In the genomic region with DNA sequence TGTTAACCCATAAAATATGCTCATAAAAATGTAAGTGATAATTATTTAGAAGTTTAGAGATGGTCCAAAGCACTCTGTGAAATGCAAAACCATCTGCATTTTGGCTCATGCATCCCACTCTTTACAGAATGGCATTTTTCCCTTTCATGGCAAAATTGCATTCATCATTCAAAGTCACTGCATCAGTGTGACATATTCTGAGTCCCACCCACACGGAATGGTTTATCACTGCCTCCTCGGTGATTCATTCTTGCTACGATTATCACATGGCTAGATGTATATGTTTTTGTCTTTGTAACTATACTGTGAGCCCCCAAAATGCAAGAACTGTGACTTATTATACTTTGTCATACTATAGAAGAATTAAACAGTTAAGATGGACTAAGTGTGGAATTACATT, we compare ENCODE assay signal across 8 cellular contexts.
"Had no signal": no experiment of that assay in that cellular context is flagged by ENCODE, and none has a peak within 500 bp of the region (broad histone marks: within the 10 kb centered on the region; RNA-seq: fewer than 3 reads in every experiment).

No MANE protein-coding gene starts in this region.

- DNase-seq: GDM1, GF-D8 had no signal

- FAIRE-seq: G401.6, GM12878, GM12891, GM12892, GM18507, GM19239 had no signal

- H3K4me3 ChIP-seq: GM12878 had no signal

- ATAC-seq: GM12878 had no signal
